In genomic region chr16:19128454-19129210, GRCh38 we compare ENCODE assay signal across 15 cellular contexts. TPM values are rescaled to one million over a fixed set of nuclear protein-coding genes. Genes with fewer than 3 reads are reported as not detected.
DNase-seq lines count a peak whose midpoint lies in the region; ATAC-seq and TF ChIP-seq lines count a peak whose summit lies in the region.
"Had no signal": no experiment of that assay in that cellular context is flagged by ENCODE, and none has a peak within 500 bp of the region (broad histone marks: within the 10 kb centered on the region; RNA-seq: fewer than 3 reads in every experiment).

No MANE protein-coding gene starts in this region.

- TF ChIP-seq CTCF in A673 (conservative IDR thresholded peaks at IDR 0.05; ENCODE audit: low read depth, low read length) = no peak
- TF ChIP-seq CTCF in OCI-LY3 (IDR thresholded peaks at IDR 0.05; ENCODE audit: low read depth, low read length) = no peak
- TF ChIP-seq CTCF in testis (IDR thresholded peaks at IDR 0.05) = no peak

- DNase-seq in A673 (ENCODE audit: low spot score) (peak; percentile 87), NCI-H1417 treated with DMSO at 0.1 percent for 48 hours (lab: John Stamatoyannopoulos, UW) (no peak), testis (no peak), NCI-H2029 treated with DMSO at 0.1 percent for 48 hours (lab: John Stamatoyannopoulos, UW) (no peak)
- DNase-seq: DMS153, NCI-H1417, NCI-H2081, NCI-H526 had no signal

- no TSS peak for BruUV-seq in A673 (replicated peaks; lab: Mats Ljungman, UMichigan)

- H3K27me3 Mint-ChIP-seq in dendritic cell treated with granulocyte-macrophage colony-stimulating factor and Interleukin-4, amounts not matched to agents 40 ng/mL and 50 ng/mL, for 4 days = no peaks in the 10 kb centered on the region

- CTCF ChIA-PET in A673 (lab: Charles Lee) = no interaction called here

- H3K4me2 ChIP-seq in BLaER1 = peak overlapping the region; percentile 66
- H3K4me2 ChIP-seq in OCI-LY3 (ENCODE audit: low read length) = peak overlapping the region; percentile 48

- H3K4me3 ChIP-seq in A673 (ENCODE audit: low read depth, low read length, poor library complexity, severe bottlenecking) (no peak overlapping the region), BLaER1 (no peak overlapping the region), OCI-LY3 (ENCODE audit: low read length) (no peak overlapping the region), testis (no peak overlapping the region)
- H3K4me3 ChIP-seq: HAP-1 had no signal

- 78 to 79% methylated on average over 7 of the region's 7 CpGs for WGBS in testis, 2 donors

- no peaks in the 10 kb centered on the region for H3K36me3 ChIP-seq in A673 (ENCODE audit: insufficient read depth, low read length, poor library complexity, severe bottlenecking)
- H3K36me3 ChIP-seq in BLaER1 = no peaks in the 10 kb centered on the region
- no peaks in the 10 kb centered on the region for H3K36me3 ChIP-seq in OCI-LY3 (replicated peaks; ENCODE audit: low read depth, low read length)
- H3K36me3 ChIP-seq in testis (ENCODE audit: low read depth, missing control alignments) = no peaks in the 10 kb centered on the region
- H3K36me3 ChIP-seq: HAP-1 had no signal

- POLR2A ChIA-PET in A673 (lab: Charles Lee; ENCODE audit: low non-redundant PET) = no interaction called here

- peaks cover 82% of the 10 kb centered on the region for H3K4me1 Mint-ChIP-seq in dendritic cell treated with granulocyte-macrophage colony-stimulating factor and Interleukin-4, amounts not matched to agents 40 ng/mL and 50 ng/mL, for 4 days (ENCODE audit: low read depth)

- H3K36me3 Mint-ChIP-seq in dendritic cell treated with granulocyte-macrophage colony-stimulating factor and Interleukin-4, amounts not matched to agents 40 ng/mL and 50 ng/mL, for 4 days (ENCODE audit: low read depth) = peaks cover 24% of the 10 kb centered on the region

- no peaks in the 10 kb centered on the region for H3K79me2 ChIP-seq in OCI-LY3 (ENCODE audit: low read length)

- no peaks in the 10 kb centered on the region for H3K27me3 ChIP-seq in A673 (replicated peaks; ENCODE audit: insufficient read depth, low read depth, low read length, poor library complexity)
- H3K27me3 ChIP-seq in BLaER1 = no peaks in the 10 kb centered on the region
- H3K27me3 ChIP-seq in OCI-LY3 (ENCODE audit: low read depth, low read length) = peaks cover 5% of the 10 kb centered on the region; the same call in 1 of the 2 replicates
- no peaks in the 10 kb centered on the region for H3K27me3 ChIP-seq in testis

- peak overlapping the region; percentile 45 for H3K4me3 Mint-ChIP-seq in dendritic cell treated with granulocyte-macrophage colony-stimulating factor and Interleukin-4, amounts not matched to agents 40 ng/mL and 50 ng/mL, for 4 days

- no peaks in the 10 kb centered on the region for H4K20me1 ChIP-seq in BLaER1
- no peaks in the 10 kb centered on the region for H4K20me1 ChIP-seq in OCI-LY3 (ENCODE audit: insufficient read depth, low read length)

- no peak overlapping the region for H2AFZ ChIP-seq in OCI-LY3 (ENCODE audit: low read depth, low read length)

- H3K9me3 ChIP-seq in A673 (ENCODE audit: low read depth, low read length, poor library complexity, severe bottlenecking) (peaks cover 7% of the 10 kb centered on the region), BLaER1 (peaks cover 27% of the 10 kb centered on the region), OCI-LY3 (ENCODE audit: insufficient read depth, low read length) (no peaks in the 10 kb centered on the region), testis (no peaks in the 10 kb centered on the region)
- H3K9me3 ChIP-seq: HAP-1 had no signal

- intact Hi-C loops in A673 (cut with micrococcal nuclease; ENCODE audit: unreplicated experiment) = no loop called here
- intact Hi-C loops in dendritic cell treated with granulocyte-macrophage colony-stimulating factor and Interleukin-4, amounts not matched to agents 40 ng/mL and 50 ng/mL, for 4 days (cut with micrococcal nuclease) = no loop called here
- intact Hi-C loops in testis (cut with DNase I; ENCODE audit: low total_unique reads) = no loop called here

- TF ChIP-seq POLR2A in testis (IDR thresholded peaks at IDR 0.05) = no peak

- H3K27ac ChIP-seq in A673 (ENCODE audit: low read depth, low read length, poor library complexity, severe bottlenecking) (peak overlapping the region; percentile 90), BLaER1 (no peak overlapping the region), OCI-LY3 (ENCODE audit: low read length) (no peak overlapping the region), testis (no peak overlapping the region)

- H3K4me1 ChIP-seq in A673 (ENCODE audit: insufficient read depth, low read length, poor library complexity, severe bottlenecking) (peaks cover 48% of the 10 kb centered on the region), BLaER1 (peaks cover 59% of the 10 kb centered on the region), OCI-LY3 (ENCODE audit: low read length) (peaks cover 46% of the 10 kb centered on the region), testis (no peaks in the 10 kb centered on the region)
- H3K4me1 ChIP-seq: HAP-1 had no signal

- peak overlapping the region; percentile 93 for H3K27ac Mint-ChIP-seq in dendritic cell treated with granulocyte-macrophage colony-stimulating factor and Interleukin-4, amounts not matched to agents 40 ng/mL and 50 ng/mL, for 4 days

- H3K9ac ChIP-seq in BLaER1 (no peak overlapping the region), OCI-LY3 (ENCODE audit: low read length) (no peak overlapping the region)

- ATAC-seq in HG02973 (IDR thresholded peaks at IDR 0.05; ENCODE audit: unreplicated experiment) = no peak
- ATAC-seq: Right ventricle myocardium inferior had no signal

- no peaks in the 10 kb centered on the region for H3K9me3 Mint-ChIP-seq in dendritic cell treated with granulocyte-macrophage colony-stimulating factor and Interleukin-4, amounts not matched to agents 40 ng/mL and 50 ng/mL, for 4 days

RNA-seq across cellular contexts. Expression of gene ITPRIPL2, which starts 14.9 kb away (rescaled TPM):
- total RNA-seq in A673 (2021) = 20.2 and 22.8 TPM in 2 replicates
- total RNA-seq in testis = 10 to 100 TPM; 15.7 to 24.6 TPM
- polyA plus RNA-seq in testis (ENCODE audit: insufficient read depth, low read depth, low replicate concordance) = 8.5 TPM

RNA-seq across cellular contexts. Expression of gene SYT17, which starts 39.4 kb away (rescaled TPM):
- 0.24 and 0.61 TPM in 2 replicates for total RNA-seq in A673 (2021)
- 1 to 10 TPM; 3.1 to 3.7 TPM for total RNA-seq in testis
- polyA plus RNA-seq in testis (ENCODE audit: insufficient read depth, low read depth, low replicate concordance) = 0.75 TPM
- polyA plus RNA-seq: BJ had no signal
